Comparison of ENCODE assay signal across 16 cellular contexts in genomic region chr22:42879371-42880021, GRCh38.
"Had no signal": no experiment of that assay in that cellular context is flagged by ENCODE, and none has a peak within 500 bp of the region (broad histone marks: within the 10 kb centered on the region; RNA-seq: fewer than 3 reads in every experiment).

No MANE protein-coding gene starts in this region.

- H3K27ac ChIP-seq: breast epithelium, lower lobe of right lung, transverse colon had no signal

- H3K27me3 Mint-ChIP-seq: activated naive CD8-positive, alpha-beta T cell treated with anti-CD3 and anti-CD28 coated beads, Interleukin-2, amount 10 ng/mL, durations not matched to agents 7 days and 5 days; activated T-cell treated with anti-CD3 and anti-CD28 coated beads, Interleukin-2, amount 50 U/mL, for 24 hours had no signal

- H3K4me1 Mint-ChIP-seq: activated naive CD8-positive, alpha-beta T cell treated with anti-CD3 and anti-CD28 coated beads, Interleukin-2, amount 10 ng/mL, durations not matched to agents 7 days and 5 days; mesothelial cell of epicardium had no signal

- H3K9me3 ChIP-seq: breast epithelium, lower lobe of right lung, transverse colon had no signal

- FAIRE-seq: small intestine had no signal

- H3K4me1 ChIP-seq: breast epithelium had no signal

- H3K27me3 ChIP-seq: breast epithelium, transverse colon had no signal

- H3K4me3 Mint-ChIP-seq: activated naive CD8-positive, alpha-beta T cell treated with anti-CD3 and anti-CD28 coated beads, Interleukin-2, amount 10 ng/mL, durations not matched to agents 7 days and 5 days; activated T-cell treated with anti-CD3 and anti-CD28 coated beads, Interleukin-2, amount 50 U/mL, for 24 hours; mesothelial cell of epicardium had no signal

- H3K36me3 Mint-ChIP-seq: activated naive CD8-positive, alpha-beta T cell treated with anti-CD3 and anti-CD28 coated beads, Interleukin-2, amount 10 ng/mL, durations not matched to agents 7 days and 5 days had no signal

- H3K4me3 ChIP-seq: breast epithelium, lower lobe of right lung, transverse colon had no signal

- H3K9me3 Mint-ChIP-seq: activated naive CD8-positive, alpha-beta T cell treated with anti-CD3 and anti-CD28 coated beads, Interleukin-2, amount 10 ng/mL, durations not matched to agents 7 days and 5 days; activated T-cell treated with anti-CD3 and anti-CD28 coated beads, Interleukin-2, amount 50 U/mL, for 24 hours; mesothelial cell of epicardium had no signal

- H3K36me3 ChIP-seq: breast epithelium had no signal

- DNase-seq: activated effector memory CD4-positive, alpha-beta T cell treated with Interleukin-2 at 50 U/mL for 16 hours; activated naive CD8-positive, alpha-beta T cell treated with anti-CD3 and anti-CD28 coated beads, Interleukin-2, amount 10 ng/mL, durations not matched to agents 7 days and 5 days; activated T-cell treated with anti-CD3 and anti-CD28 coated beads, Interleukin-2, amount 50 U/mL, for 24 hours; anterior cingulate cortex; dermis blood vessel endothelial cell; hypothalamus; kidney glomerular epithelial cell; lower lobe of right lung; posterior cingulate gyrus; right cardiac atrium; small intestine; T-helper 2 cell; transverse colon had no signal

- ATAC-seq: esophagus mucosa had no signal

- H3K27ac Mint-ChIP-seq: activated naive CD8-positive, alpha-beta T cell treated with anti-CD3 and anti-CD28 coated beads, Interleukin-2, amount 10 ng/mL, durations not matched to agents 7 days and 5 days; activated T-cell treated with anti-CD3 and anti-CD28 coated beads, Interleukin-2, amount 50 U/mL, for 24 hours; mesothelial cell of epicardium had no signal
